Comparison of ENCODE assay signal across 1 cellular context in the genomic region with DNA sequence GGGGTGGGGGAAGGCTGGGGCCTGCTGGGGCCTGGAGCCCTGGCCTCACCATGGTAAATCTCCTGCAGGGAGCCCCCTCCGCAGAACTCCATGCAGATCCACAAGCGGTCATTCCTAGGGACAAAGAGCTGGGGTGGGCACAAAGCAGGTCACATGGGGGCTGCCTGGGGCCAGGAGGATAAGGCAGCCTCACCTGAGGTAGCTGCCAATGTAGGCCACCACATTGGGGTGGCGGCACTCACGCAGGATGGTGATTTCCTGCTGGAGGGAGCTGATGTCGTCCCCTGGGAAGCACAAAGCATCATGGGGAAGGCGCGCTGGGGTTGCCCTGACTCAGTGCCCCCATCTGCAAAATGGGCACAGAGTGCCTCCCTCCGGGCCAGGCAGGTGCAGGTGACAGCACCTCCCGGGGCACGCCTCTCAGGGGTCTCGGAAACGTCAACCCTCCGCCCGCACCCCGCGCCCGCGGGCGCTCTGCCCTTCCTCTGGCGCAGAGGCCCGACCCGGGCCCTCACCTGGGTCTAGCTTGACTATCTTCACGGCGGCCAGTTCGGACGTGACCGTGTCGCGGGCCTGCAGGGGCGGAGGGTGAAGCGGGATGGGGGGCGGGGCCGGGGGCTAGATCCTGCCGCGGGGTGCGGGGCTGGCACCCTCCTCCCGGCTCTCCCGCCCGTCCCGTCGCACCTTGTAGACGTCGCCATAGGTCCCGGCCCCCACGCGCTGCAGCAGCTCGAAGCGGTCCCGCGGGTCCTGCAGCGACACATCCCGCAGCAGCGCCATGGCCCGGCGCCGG.
TF ChIP-seq lines count a peak whose summit lies in the region.

No MANE protein-coding gene starts in this region.

TF ChIP-seq in GM12878, 131 proteins besides CTCF, POLR2A, EP300 and RAD21 (continued from another document):
- TF ChIP-seq, protein P1, sequence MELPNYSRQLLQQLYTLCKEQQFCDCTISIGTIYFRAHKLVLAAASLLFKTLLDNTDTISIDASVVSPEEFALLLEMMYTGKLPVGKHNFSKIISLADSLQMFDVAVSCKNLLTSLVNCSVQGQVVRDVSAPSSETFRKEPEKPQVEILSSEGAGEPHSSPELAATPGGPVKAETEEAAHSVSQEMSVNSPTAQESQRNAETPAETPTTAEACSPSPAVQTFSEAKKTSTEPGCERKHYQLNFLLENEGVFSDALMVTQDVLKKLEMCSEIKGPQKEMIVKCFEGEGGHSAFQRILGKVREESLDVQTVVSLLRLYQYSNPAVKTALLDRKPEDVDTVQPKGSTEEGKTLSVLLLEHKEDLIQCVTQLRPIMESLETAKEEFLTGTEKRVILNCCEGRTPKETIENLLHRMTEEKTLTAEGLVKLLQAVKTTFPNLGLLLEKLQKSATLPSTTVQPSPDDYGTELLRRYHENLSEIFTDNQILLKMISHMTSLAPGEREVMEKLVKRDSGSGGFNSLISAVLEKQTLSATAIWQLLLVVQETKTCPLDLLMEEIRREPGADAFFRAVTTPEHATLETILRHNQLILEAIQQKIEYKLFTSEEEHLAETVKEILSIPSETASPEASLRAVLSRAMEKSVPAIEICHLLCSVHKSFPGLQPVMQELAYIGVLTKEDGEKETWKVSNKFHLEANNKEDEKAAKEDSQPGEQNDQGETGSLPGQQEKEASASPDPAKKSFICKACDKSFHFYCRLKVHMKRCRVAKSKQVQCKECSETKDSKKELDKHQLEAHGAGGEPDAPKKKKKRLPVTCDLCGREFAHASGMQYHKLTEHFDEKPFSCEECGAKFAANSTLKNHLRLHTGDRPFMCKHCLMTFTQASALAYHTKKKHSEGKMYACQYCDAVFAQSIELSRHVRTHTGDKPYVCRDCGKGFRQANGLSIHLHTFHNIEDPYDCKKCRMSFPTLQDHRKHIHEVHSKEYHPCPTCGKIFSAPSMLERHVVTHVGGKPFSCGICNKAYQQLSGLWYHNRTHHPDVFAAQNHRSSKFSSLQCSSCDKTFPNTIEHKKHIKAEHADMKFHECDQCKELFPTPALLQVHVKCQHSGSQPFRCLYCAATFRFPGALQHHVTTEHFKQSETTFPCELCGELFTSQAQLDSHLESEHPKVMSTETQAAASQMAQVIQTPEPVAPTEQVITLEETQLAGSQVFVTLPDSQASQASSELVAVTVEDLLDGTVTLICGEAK (IDR thresholded peaks at IDR 0.05; ENCODE audit: borderline replicate concordance), result no peak
- TF ChIP-seq ZNF384 (IDR thresholded peaks at IDR 0.05; ENCODE audit: borderline replicate concordance, low read depth, low read length) (no peak), KAT2A (conservative IDR thresholded peaks at IDR 0.05; ENCODE audit: control insufficient read depth, low read depth, low read length) (no peak), MEF2B (IDR thresholded peaks at IDR 0.05; ENCODE audit: partially characterized antibody, poor library complexity, severe bottlenecking) (peak; percentile 81), NKRF (conservative IDR thresholded peaks at IDR 0.05) (peak; percentile 43; the same call in 1 of the 2 replicates), HDAC2 (IDR thresholded peaks at IDR 0.05) (no peak), CREB1 (IDR thresholded peaks at IDR 0.05; ENCODE audit: low read depth) (peak; percentile 11; the same call in 1 of the 2 replicates), USF1 (IDR thresholded peaks at IDR 0.05; ENCODE audit: borderline replicate concordance, extremely low read length, insufficient read depth, low read depth, low read length) (no peak), E2F8 (IDR thresholded peaks at IDR 0.05; ENCODE audit: low read depth, partially characterized antibody) (no peak), TARDBP (IDR thresholded peaks at IDR 0.05; ENCODE audit: borderline replicate concordance) (no peak), SIN3A (IDR thresholded peaks at IDR 0.05; ENCODE audit: low read depth, low read length) (no peak), MYC (IDR thresholded peaks at IDR 0.05; ENCODE audit: insufficient read depth, insufficient read length, insufficient replicate concordance, low read length, severe bottlenecking) (peak; percentile 37), GATAD2B (conservative IDR thresholded peaks at IDR 0.05; ENCODE audit: low read depth) (peak; percentile 42; the same call in 1 of the 2 replicates), POU2F2 (IDR thresholded peaks at IDR 0.05; ENCODE audit: borderline replicate concordance, low read depth, low read length) (no peak), RB1 (IDR thresholded peaks at IDR 0.05; ENCODE audit: borderline replicate concordance) (peak; percentile 33; the same call in 1 of the 2 replicates), STAT3 (IDR thresholded peaks at IDR 0.05; ENCODE audit: low read depth, low read length) (no peak), ZNF217 (IDR thresholded peaks at IDR 0.05) (peak; percentile 79), NFIC (IDR thresholded peaks at IDR 0.05; ENCODE audit: low read depth, low read length) (no peak), CBFB (IDR thresholded peaks at IDR 0.05; ENCODE audit: low read depth) (no peak), SMAD1 (IDR thresholded peaks at IDR 0.05; ENCODE audit: low read depth, partially characterized antibody) (no peak), SREBF2 (IDR thresholded peaks at IDR 0.05; ENCODE audit: low read length) (no peak), LARP7 (IDR thresholded peaks at IDR 0.05) (peak; percentile 31; the same call in 1 of the 2 replicates), RBBP5 (conservative IDR thresholded peaks at IDR 0.05) (no peak), HCFC1 (IDR thresholded peaks at IDR 0.05; ENCODE audit: low read length) (0 out of 2 replicates have a peak, but pooled peaks have one; percentile 7), TCF3 (IDR thresholded peaks at IDR 0.05; ENCODE audit: borderline replicate concordance, insufficient read depth, low read depth, low read length) (no peak), NR2C1 (IDR thresholded peaks at IDR 0.05) (no peak), ZBED1 (IDR thresholded peaks at IDR 0.05; ENCODE audit: borderline replicate concordance) (no peak), IKZF2 (IDR thresholded peaks at IDR 0.05) (no peak), ZBTB11 (CRISPR knock-in tag; IDR thresholded peaks at IDR 0.05) (no peak), IKZF1 (conservative IDR thresholded peaks at IDR 0.05) (peak; percentile 33), HDGF (IDR thresholded peaks at IDR 0.05) (no peak)
- TF ChIP-seq, protein P2, sequence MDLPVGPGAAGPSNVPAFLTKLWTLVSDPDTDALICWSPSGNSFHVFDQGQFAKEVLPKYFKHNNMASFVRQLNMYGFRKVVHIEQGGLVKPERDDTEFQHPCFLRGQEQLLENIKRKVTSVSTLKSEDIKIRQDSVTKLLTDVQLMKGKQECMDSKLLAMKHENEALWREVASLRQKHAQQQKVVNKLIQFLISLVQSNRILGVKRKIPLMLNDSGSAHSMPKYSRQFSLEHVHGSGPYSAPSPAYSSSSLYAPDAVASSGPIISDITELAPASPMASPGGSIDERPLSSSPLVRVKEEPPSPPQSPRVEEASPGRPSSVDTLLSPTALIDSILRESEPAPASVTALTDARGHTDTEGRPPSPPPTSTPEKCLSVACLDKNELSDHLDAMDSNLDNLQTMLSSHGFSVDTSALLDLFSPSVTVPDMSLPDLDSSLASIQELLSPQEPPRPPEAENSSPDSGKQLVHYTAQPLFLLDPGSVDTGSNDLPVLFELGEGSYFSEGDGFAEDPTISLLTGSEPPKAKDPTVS (IDR thresholded peaks at IDR 0.05; ENCODE audit: low read depth, low read length), result no peak
- TF ChIP-seq, protein P3, sequence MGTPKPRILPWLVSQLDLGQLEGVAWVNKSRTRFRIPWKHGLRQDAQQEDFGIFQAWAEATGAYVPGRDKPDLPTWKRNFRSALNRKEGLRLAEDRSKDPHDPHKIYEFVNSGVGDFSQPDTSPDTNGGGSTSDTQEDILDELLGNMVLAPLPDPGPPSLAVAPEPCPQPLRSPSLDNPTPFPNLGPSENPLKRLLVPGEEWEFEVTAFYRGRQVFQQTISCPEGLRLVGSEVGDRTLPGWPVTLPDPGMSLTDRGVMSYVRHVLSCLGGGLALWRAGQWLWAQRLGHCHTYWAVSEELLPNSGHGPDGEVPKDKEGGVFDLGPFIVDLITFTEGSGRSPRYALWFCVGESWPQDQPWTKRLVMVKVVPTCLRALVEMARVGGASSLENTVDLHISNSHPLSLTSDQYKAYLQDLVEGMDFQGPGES (IDR thresholded peaks at IDR 0.05), result no peak
- TF ChIP-seq, protein P4, sequence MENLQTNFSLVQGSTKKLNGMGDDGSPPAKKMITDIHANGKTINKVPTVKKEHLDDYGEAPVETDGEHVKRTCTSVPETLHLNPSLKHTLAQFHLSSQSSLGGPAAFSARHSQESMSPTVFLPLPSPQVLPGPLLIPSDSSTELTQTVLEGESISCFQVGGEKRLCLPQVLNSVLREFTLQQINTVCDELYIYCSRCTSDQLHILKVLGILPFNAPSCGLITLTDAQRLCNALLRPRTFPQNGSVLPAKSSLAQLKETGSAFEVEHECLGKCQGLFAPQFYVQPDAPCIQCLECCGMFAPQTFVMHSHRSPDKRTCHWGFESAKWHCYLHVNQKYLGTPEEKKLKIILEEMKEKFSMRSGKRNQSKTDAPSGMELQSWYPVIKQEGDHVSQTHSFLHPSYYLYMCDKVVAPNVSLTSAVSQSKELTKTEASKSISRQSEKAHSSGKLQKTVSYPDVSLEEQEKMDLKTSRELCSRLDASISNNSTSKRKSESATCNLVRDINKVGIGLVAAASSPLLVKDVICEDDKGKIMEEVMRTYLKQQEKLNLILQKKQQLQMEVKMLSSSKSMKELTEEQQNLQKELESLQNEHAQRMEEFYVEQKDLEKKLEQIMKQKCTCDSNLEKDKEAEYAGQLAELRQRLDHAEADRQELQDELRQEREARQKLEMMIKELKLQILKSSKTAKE (IDR thresholded peaks at IDR 0.05; ENCODE audit: low read depth, poor library complexity, severe bottlenecking), result no peak
- TF ChIP-seq, protein P5, sequence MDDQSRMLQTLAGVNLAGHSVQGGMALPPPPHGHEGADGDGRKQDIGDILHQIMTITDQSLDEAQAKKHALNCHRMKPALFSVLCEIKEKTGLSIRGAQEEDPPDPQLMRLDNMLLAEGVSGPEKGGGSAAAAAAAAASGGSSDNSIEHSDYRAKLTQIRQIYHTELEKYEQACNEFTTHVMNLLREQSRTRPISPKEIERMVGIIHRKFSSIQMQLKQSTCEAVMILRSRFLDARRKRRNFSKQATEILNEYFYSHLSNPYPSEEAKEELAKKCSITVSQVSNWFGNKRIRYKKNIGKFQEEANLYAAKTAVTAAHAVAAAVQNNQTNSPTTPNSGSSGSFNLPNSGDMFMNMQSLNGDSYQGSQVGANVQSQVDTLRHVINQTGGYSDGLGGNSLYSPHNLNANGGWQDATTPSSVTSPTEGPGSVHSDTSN (IDR thresholded peaks at IDR 0.05; ENCODE audit: insufficient replicate concordance, low read depth, low read length), result no peak
